Comparison of ENCODE assay signal across 11 cellular contexts in genomic region chr5:37660319-37660718, GRCh38.
"Had no signal": no experiment of that assay in that cellular context is flagged by ENCODE, and none has a peak within 500 bp of the region (broad histone marks: within the 10 kb centered on the region; RNA-seq: fewer than 3 reads in every experiment).

No MANE protein-coding gene starts in this region.

- ATAC-seq: HCT116 had no signal

- H3K4me3 ChIP-seq: GM23248, GM23338, HAP-1 had no signal

- DNase-seq: GM23248, GOT3, H7, H9, HCEC 1CT, HFFc6 had no signal

- H3K9ac ChIP-seq: GM23248 had no signal

- H3K4me2 ChIP-seq: GM23338 had no signal

- H3K36me3 ChIP-seq: HAP-1 had no signal

- H2AFZ ChIP-seq: GM23248, GM23338 had no signal

- H3K27ac ChIP-seq: GM23248 had no signal

- H3K9me3 ChIP-seq: HAP-1 had no signal

- FAIRE-seq: H1, H54 had no signal
